ENCODE assay signal across 17 cellular contexts in genomic region chr4:79872738-79873137, GRCh38.
"Had no signal": no experiment of that assay in that cellular context is flagged by ENCODE, and none has a peak within 500 bp of the region (broad histone marks: within the 10 kb centered on the region; RNA-seq: fewer than 3 reads in every experiment).

No MANE protein-coding gene starts in this region.

- H3K27ac ChIP-seq: coronary artery, esophagus squamous epithelium, heart left ventricle, neutrophil, ovary, prostate gland, right atrium auricular region, spleen, thoracic aorta, upper lobe of left lung had no signal

- H3K4me3 ChIP-seq: coronary artery, esophagus squamous epithelium, heart left ventricle, ovary, prostate gland, right atrium auricular region, spleen, thoracic aorta, upper lobe of left lung had no signal

- DNase-seq: activated CD4-positive, alpha-beta T cell treated with anti-CD3 and anti-CD28 coated beads for 1 hour; activated naive CD4-positive, alpha-beta T cell treated with Interleukin-2 at 50 U/mL for 16 hours; activated naive CD8-positive, alpha-beta T cell treated with anti-CD3 and anti-CD28 coated beads, Interleukin-2, amount 10 ng/mL, durations not matched to agents 7 days and 5 days; activated T-cell treated with anti-CD3 and anti-CD28 coated beads, Interleukin-2, amount 50 U/mL, for 48 hours; amniotic stem cell; esophagus squamous epithelium; heart left ventricle; ovary; spleen; stimulated activated CD4-positive, alpha-beta T cell treated with anti-CD3 and anti-CD28 coated beads, Interleukin-4, amount 100 ng/mL, for 1 hour; stimulated activated naive CD4-positive, alpha-beta T cell; upper lobe of left lung had no signal

- H3K4me1 ChIP-seq: esophagus squamous epithelium, heart left ventricle, prostate gland, right atrium auricular region, spleen, upper lobe of left lung had no signal

- H3K9me3 ChIP-seq: esophagus squamous epithelium, heart left ventricle, neutrophil, ovary, prostate gland, right atrium auricular region, thoracic aorta, upper lobe of left lung had no signal

- H3K27me3 ChIP-seq: esophagus squamous epithelium, neutrophil, ovary, right atrium auricular region, upper lobe of left lung had no signal

- H3K36me3 ChIP-seq: esophagus squamous epithelium, heart left ventricle, neutrophil, ovary, prostate gland, right atrium auricular region, spleen, thoracic aorta, upper lobe of left lung had no signal
